10 cellular contexts compared by ENCODE assay signal in the genomic region with DNA sequence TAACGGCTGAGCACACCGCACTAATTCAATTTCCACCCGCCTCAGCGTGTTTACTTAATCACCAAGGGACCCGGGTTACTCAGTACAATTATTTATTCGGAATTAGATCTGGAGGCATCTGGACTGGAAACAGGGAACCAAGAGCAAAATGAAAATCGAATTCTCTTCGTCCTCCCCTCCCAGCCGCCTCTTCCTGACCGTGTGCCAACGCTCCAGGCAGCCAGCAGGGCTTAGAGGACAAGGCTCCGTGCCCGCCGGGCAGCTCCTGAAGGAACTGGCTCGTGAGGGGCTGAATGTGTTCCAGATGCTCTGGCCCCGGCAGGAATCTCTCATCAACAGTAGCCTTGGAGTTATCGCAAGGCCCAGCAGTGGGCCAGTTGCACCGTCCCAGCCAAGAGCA. TPM values are rescaled to one million over a fixed set of nuclear protein-coding genes. Genes with fewer than 3 reads are reported as not detected.
DNase-seq lines count a peak whose midpoint lies in the region; TF ChIP-seq lines count a peak whose summit lies in the region.
"Had no signal": no experiment of that assay in that cellular context is flagged by ENCODE, and none has a peak within 500 bp of the region (broad histone marks: within the 10 kb centered on the region; RNA-seq: fewer than 3 reads in every experiment).

No MANE protein-coding gene starts in this region.

- peaks cover 64% of the 10 kb centered on the region for H3K27me3 Mint-ChIP-seq in chondrocyte (ENCODE audit: low read depth)
- peaks cover 50% of the 10 kb centered on the region in 2 donors for H3K27me3 Mint-ChIP-seq in CD8-positive, alpha-beta memory T cell
- H3K27me3 Mint-ChIP-seq in mesothelial cell of epicardium (ENCODE audit: low read depth) = peaks cover 70% of the 10 kb centered on the region

- H3K9me3 ChIP-seq in osteoblast (ENCODE audit: low read depth, low read length) = no peaks in the 10 kb centered on the region
- H3K9me3 ChIP-seq in CD8-positive, alpha-beta memory T cell (ENCODE audit: low read length) = no peaks in the 10 kb centered on the region

- peaks cover 7% of the 10 kb centered on the region for H3K4me1 ChIP-seq in osteoblast (ENCODE audit: insufficient read depth, low read length)
- no peaks in the 10 kb centered on the region for H3K4me1 ChIP-seq in CD8-positive, alpha-beta memory T cell (ENCODE audit: insufficient read depth, low read length)

- no peak overlapping the region for H3K27ac ChIP-seq in osteoblast (ENCODE audit: low read depth, low read length)
- no peak overlapping the region for H3K27ac ChIP-seq in CD8-positive, alpha-beta memory T cell (ENCODE audit: low read depth, low read length)
- no peak overlapping the region for H3K27ac ChIP-seq in brain microvascular endothelial cell

- H3K9me3 Mint-ChIP-seq in chondrocyte (ENCODE audit: low read depth) (peaks cover 5% of the 10 kb centered on the region), mesothelial cell of epicardium (peaks cover 4% of the 10 kb centered on the region)
- peaks cover 0 to 6% (median 3%) of the 10 kb centered on the region in 5 donors for H3K9me3 Mint-ChIP-seq in CD8-positive, alpha-beta memory T cell

- H3K79me2 ChIP-seq in osteoblast (ENCODE audit: insufficient read depth, low read length) = no peaks in the 10 kb centered on the region

- peak overlapping the region; percentile 56 for H2AFZ ChIP-seq in osteoblast (ENCODE audit: low read length)

- peak overlapping the region; percentile 80 for H3K4me2 ChIP-seq in osteoblast (ENCODE audit: insufficient read depth, low read length)

- H3K27ac Mint-ChIP-seq in chondrocyte (ENCODE audit: unreplicated experiment) (no peak overlapping the region), mesothelial cell of epicardium (no peak overlapping the region)
- no peak overlapping the region for H3K27ac Mint-ChIP-seq in CD8-positive, alpha-beta memory T cell

- H3K4me3 ChIP-seq in osteoblast (ENCODE audit: insufficient read depth, low read length) (peak overlapping the region; percentile 53), brain microvascular endothelial cell (ENCODE audit: low read depth, low read length) (no peak overlapping the region)
- H3K4me3 ChIP-seq in CD8-positive, alpha-beta memory T cell (ENCODE audit: low read length) = no peak overlapping the region

- POLR2A ChIA-PET in CD8-positive, alpha-beta memory T cell (lab: Charles Lee) = no interaction called here

- H3K36me3 ChIP-seq in osteoblast (ENCODE audit: insufficient read depth, low read length) = no peaks in the 10 kb centered on the region
- H3K36me3 ChIP-seq in CD8-positive, alpha-beta memory T cell (ENCODE audit: insufficient read depth, low read length) = no peaks in the 10 kb centered on the region
- H3K36me3 ChIP-seq in brain microvascular endothelial cell (replicated peaks) = no peaks in the 10 kb centered on the region

- H3K4me1 Mint-ChIP-seq in chondrocyte (ENCODE audit: low read depth) (peaks cover 9% of the 10 kb centered on the region), mesothelial cell of epicardium (peaks cover 6% of the 10 kb centered on the region)
- H3K4me1 Mint-ChIP-seq in CD8-positive, alpha-beta memory T cell = no peaks in the 10 kb centered on the region

- no peaks in the 10 kb centered on the region for H4K20me1 ChIP-seq in osteoblast (ENCODE audit: insufficient read depth, low read length)

- CTCF ChIA-PET in CD8-positive, alpha-beta memory T cell (lab: Charles Lee) = no interaction called here

- peak overlapping the region; percentile 28 for H3K4me3 Mint-ChIP-seq in chondrocyte (ENCODE audit: unreplicated experiment)
- H3K4me3 Mint-ChIP-seq in CD8-positive, alpha-beta memory T cell = no peak overlapping the region
- no peak overlapping the region for H3K4me3 Mint-ChIP-seq in mesothelial cell of epicardium

- H3K27me3 ChIP-seq in osteoblast (ENCODE audit: insufficient read depth, low read length) (peaks cover 51% of the 10 kb centered on the region), brain microvascular endothelial cell (replicated peaks) (peaks cover 21% of the 10 kb centered on the region)
- peaks cover 6% of the 10 kb centered on the region for H3K27me3 ChIP-seq in CD8-positive, alpha-beta memory T cell (ENCODE audit: insufficient read depth, low read length, poor library complexity, severe bottlenecking)

- in situ Hi-C loops in brain microvascular endothelial cell (cut with HindIII; ENCODE audit: low pct_ligation_motif_present, low sequenced_read_pairs) = no loop called here

- TF ChIP-seq CTCF in chondrocyte (IDR thresholded peaks at IDR 0.05) (no peak), osteoblast (IDR thresholded peaks at IDR 0.05; ENCODE audit: extremely low read depth, low read depth, low read length) (no peak), brain microvascular endothelial cell (IDR thresholded peaks at IDR 0.05; ENCODE audit: low read depth, low read length, missing control alignments) (no peak), mesothelial cell of epicardium (IDR thresholded peaks at IDR 0.05; ENCODE audit: unreplicated experiment) (no peak)

- H3K36me3 Mint-ChIP-seq in chondrocyte (ENCODE audit: low read depth) = no peaks in the 10 kb centered on the region
- peaks cover 0 to 4% (median 2%) of the 10 kb centered on the region in 3 donors for H3K36me3 Mint-ChIP-seq in CD8-positive, alpha-beta memory T cell
- H3K36me3 Mint-ChIP-seq in mesothelial cell of epicardium = no peaks in the 10 kb centered on the region

- DNase-seq in Ammon's horn (ENCODE audit: low spot score) = peak; percentile 54
- peak; percentile 48 for DNase-seq in NCI-H1694 treated with DMSO at 0.1 percent for 48 hours (lab: John Stamatoyannopoulos, UW)
- no peak for DNase-seq in chondrocyte (ENCODE audit: low spot score)
- DNase-seq in osteoblast (ENCODE audit: insufficient read length, low spot score, missing footprints) = peak; percentile 46
- no peak for DNase-seq in HT-29 (ENCODE audit: low spot score)
- DNase-seq in CD8-positive, alpha-beta memory T cell = no peak
- DNase-seq in brain microvascular endothelial cell = no peak
- no peak for DNase-seq in mesothelial cell of epicardium (ENCODE audit: low spot score in 2 of 2, unreplicated experiment in 2 of 2)
- DNase-seq: activated gamma-delta T cell; stimulated activated CD4-positive, alpha-beta T cell treated with anti-CD3 and anti-CD28 coated beads, Interleukin-2, amount 100 ng/mL, for 48 hours had no signal

RNA-seq across cellular contexts. Expression of a gene that starts 23.4 kb away (rescaled TPM):
- total RNA-seq in chondrocyte (36.0 to 45.1 TPM (median 38.4 TPM) in 3 replicates), osteoblast (19.5 and 23.0 TPM in 2 replicates), mesothelial cell of epicardium (55.6 to 59.1 TPM (median 59.0 TPM) in 3 replicates)
- 29.8 and 42.4 TPM in 2 replicates for total RNA-seq in HT-29 (2014; rRNA removed; shearing (Covaris generic))
- total RNA-seq in CD8-positive, alpha-beta memory T cell = 10 to 100 TPM; 86.8 to 88.9 TPM
- polyA plus RNA-seq in CD8-positive, alpha-beta memory T cell = 97.8 TPM

Comparison
In these comparisons a context has a peak if more than half of its experiments do, and no peak if none do; other contexts are left out.
1. DNase-seq: peak in Ammon's horn (single experiment), NCI-H1694 treated with DMSO at 0.1 percent for 48 hours (single experiment) and osteoblast (single experiment); none in chondrocyte (single experiment), HT-29 (single experiment), CD8-positive, alpha-beta memory T cell (0 of 5), brain microvascular endothelial cell (single experiment) and mesothelial cell of epicardium (0 of 2).